16 cellular contexts compared by ENCODE assay signal in the genomic region with DNA sequence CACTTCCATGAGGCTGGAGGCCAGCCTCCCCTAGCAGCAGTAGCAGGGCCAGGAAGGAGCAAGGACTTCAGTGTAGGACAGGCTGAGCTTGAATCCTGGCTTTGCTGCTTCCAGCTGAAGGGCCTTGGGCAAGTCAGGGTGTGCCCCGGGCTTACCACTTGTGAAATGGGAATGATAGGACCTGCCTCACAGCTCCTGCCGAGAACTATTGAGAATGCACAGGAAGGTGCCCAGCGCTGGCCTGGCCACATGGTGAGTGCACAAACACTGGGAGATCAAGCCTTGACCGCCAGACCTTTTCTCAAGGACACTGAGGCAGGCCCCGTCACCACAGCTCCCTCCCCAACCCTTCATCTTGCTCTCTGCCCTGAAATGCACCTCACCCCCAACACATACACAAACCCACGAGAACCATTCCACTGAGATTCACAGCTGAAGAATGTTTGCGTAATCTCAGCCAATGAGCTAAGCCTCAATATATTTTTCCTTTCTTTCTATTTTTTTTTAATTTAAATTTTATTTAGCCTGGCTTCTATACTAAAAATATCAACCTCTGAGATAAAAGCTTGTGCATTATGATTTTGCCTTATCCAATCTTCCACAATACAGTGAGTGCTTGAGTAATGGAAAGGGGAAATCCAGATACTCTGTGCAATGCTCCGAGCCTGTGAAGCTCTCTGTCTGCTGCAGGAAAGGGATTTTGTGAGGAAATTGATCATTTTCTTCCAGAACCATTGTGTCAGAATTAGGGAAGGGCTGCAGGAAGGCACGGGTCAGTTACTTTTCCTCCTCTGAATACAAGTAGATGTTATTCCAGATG.
DNase-seq lines count a peak whose midpoint lies in the region; ATAC-seq and TF ChIP-seq lines count a peak whose summit lies in the region.
"Had no signal": no experiment of that assay in that cellular context is flagged by ENCODE, and none has a peak within 500 bp of the region (broad histone marks: within the 10 kb centered on the region; RNA-seq: fewer than 3 reads in every experiment).

No MANE protein-coding gene starts in this region.

- intact Hi-C loops in IMR-90 (cut with micrococcal nuclease): loop anchor here (5.0 kb wide), 1 partner anchor 41 kb away; no protein-coding TSS in a partner anchor
- intact Hi-C loops in CD8-positive, alpha-beta T cell (cut with DNase I, micrococcal nuclease): no loop called here

- TF ChIP-seq RAD21 in IMR-90 (IDR thresholded peaks at IDR 0.05; ENCODE audit: low read length): no peak

- H3K36me3 Mint-ChIP-seq in T-helper 17 cell (ENCODE audit: low read depth): peaks cover 2% of the 10 kb centered on the region
- H3K36me3 Mint-ChIP-seq in CD8-positive, alpha-beta T cell: no peaks in the 10 kb centered on the region
- H3K36me3 Mint-ChIP-seq: stimulated activated memory B cell treated with anti-CD40 and anti-IgM and Interleukin-4, amounts not matched to agents 10 μg/mL and 1 μg/mL and 100 μg/mL, for 72 hours had no signal

- H3K23ac ChIP-seq in IMR-90 (ENCODE audit: low read depth, low read length): no peak overlapping the region

- H3K4me3 ChIP-seq in IMR-90 (ENCODE audit: insufficient read depth, low read depth, low read length) (no peak overlapping the region), tibial nerve (no peak overlapping the region)
- H3K4me3 ChIP-seq in CD8-positive, alpha-beta T cell (ENCODE audit: low read depth, low read length): no peak overlapping the region
- H3K4me3 ChIP-seq: gastroesophageal sphincter, GM12878 had no signal

- H3K56ac ChIP-seq in IMR-90 (ENCODE audit: extremely low read depth, insufficient read depth, low read length): no peak overlapping the region

- H3K9ac ChIP-seq in IMR-90 (ENCODE audit: low read depth, low read length): no peak overlapping the region

- no peak overlapping the region for H2AK9ac ChIP-seq in IMR-90 (replicated peaks; ENCODE audit: low read depth, low read length, poor library complexity)

- H2BK5ac ChIP-seq in IMR-90 (ENCODE audit: low read depth, low read length, poor library complexity, severe bottlenecking): no peak overlapping the region

- H3K18ac ChIP-seq in IMR-90 (ENCODE audit: low read depth, low read length): 0 out of 2 replicates have a peak overlapping the region, but pooled peaks have one; percentile 22

- DNase-seq in IMR-90 (peak; percentile 57), dedifferentiated amniotic fluid mesenchymal stem cell (ENCODE audit: extremely low spot score) (peak; percentile 49), kidney glomerular epithelial cell (lab: John Stamatoyannopoulos, UW) (peak; percentile 21), T-helper 17 cell (no peak), NCI-H1436 treated with DMSO at 0.1 percent for 48 hours (lab: John Stamatoyannopoulos, UW) (no peak), tibial nerve (ENCODE audit: low spot score in 2 of 2) (no peak)
- no peak for DNase-seq in CD8-positive, alpha-beta T cell
- DNase-seq: activated CD8-positive, alpha-beta memory T cell treated with anti-CD3 and anti-CD28 coated beads, Interleukin-2, amount 50 U/mL, for 48 hours; activated gamma-delta T cell; GDM1; NCI-H1105; NCI-H524 treated with DMSO at 0.1 percent for 48 hours had no signal

- H2BK20ac ChIP-seq in IMR-90 (ENCODE audit: low read depth, low read length): no peak overlapping the region

- H3K4me2 ChIP-seq in IMR-90 (ENCODE audit: low read depth, low read length): peak overlapping the region; percentile 36

- no peak overlapping the region for H2AK5ac ChIP-seq in IMR-90 (ENCODE audit: low read depth, low read length)

- H3K4ac ChIP-seq in IMR-90 (ENCODE audit: low read depth, low read length): no peak overlapping the region

- no peak overlapping the region for H4K8ac ChIP-seq in IMR-90 (ENCODE audit: low read depth in 2 of 2, low read length in 2 of 2)

- ATAC-seq in IMR-90 (ENCODE audit: low read depth) (peak; percentile 94), T-helper 17 cell (no peak)
- no peak for ATAC-seq in CD8-positive, alpha-beta T cell
- ATAC-seq: gastroesophageal sphincter; GM12878; stimulated activated memory B cell treated with anti-CD40 and anti-IgM and Interleukin-4, amounts not matched to agents 10 μg/mL and 1 μg/mL and 100 μg/mL, for 72 hours had no signal

- H4K5ac ChIP-seq in IMR-90 (ENCODE audit: low read depth, low read length): no peak overlapping the region; the same call in 1 of the 2 replicates

- dilution Hi-C loops in IMR-90 (cut with HindIII; ENCODE audit: low sequenced_read_pairs, unreplicated experiment): no loop called here

- H2AFZ ChIP-seq in IMR-90 (replicated peaks; ENCODE audit: low read length, poor library complexity): no peak overlapping the region

- H3K9me1 ChIP-seq in IMR-90 (ENCODE audit: insufficient read depth, low read length): no peaks in the 10 kb centered on the region

- no peaks in the 10 kb centered on the region for H3K9me3 Mint-ChIP-seq in CD8-positive, alpha-beta T cell
- H3K9me3 Mint-ChIP-seq: stimulated activated memory B cell treated with anti-CD40 and anti-IgM and Interleukin-4, amounts not matched to agents 10 μg/mL and 1 μg/mL and 100 μg/mL, for 72 hours had no signal

- TF ChIP-seq CTCF in IMR-90 (conservative IDR thresholded peaks at IDR 0.05; ENCODE audit: low read depth, low read length) (no peak), tibial nerve (IDR thresholded peaks at IDR 0.05) (no peak)
- TF ChIP-seq CTCF in CD8-positive, alpha-beta T cell (IDR thresholded peaks at IDR 0.05): no peak

- H4K20me1 ChIP-seq in IMR-90 (ENCODE audit: insufficient read depth, low read length): no peaks in the 10 kb centered on the region

- H3K4me1 Mint-ChIP-seq in T-helper 17 cell: no peaks in the 10 kb centered on the region
- H3K4me1 Mint-ChIP-seq in CD8-positive, alpha-beta T cell (ENCODE audit: low read depth): no peaks in the 10 kb centered on the region
- H3K4me1 Mint-ChIP-seq: stimulated activated memory B cell treated with anti-CD40 and anti-IgM and Interleukin-4, amounts not matched to agents 10 μg/mL and 1 μg/mL and 100 μg/mL, for 72 hours had no signal

- 87% methylated on average over 3 of the region's 9 CpGs; no CpG with 5 or more reads in 1 of the 2 experiments for WGBS in IMR-90 (ENCODE audit: extremely low coverage in 2 of 2, insufficient read length in 1 of 2), 2 experiments
- WGBS in tibial nerve, 2 donors: 59 to 61% methylated on average over 9 of the region's 9 CpGs

- no peak overlapping the region for H2BK15ac ChIP-seq in IMR-90 (ENCODE audit: low read depth, low read length)

- no peaks in the 10 kb centered on the region for H3K9me3 ChIP-seq in IMR-90 (ENCODE audit: control insufficient read depth, insufficient read depth, low read length)
- H3K9me3 ChIP-seq in T-helper 17 cell (ENCODE audit: control insufficient read depth, low read length, poor library complexity, severe bottlenecking): no peaks in the 10 kb centered on the region
- no peaks in the 10 kb centered on the region for H3K9me3 ChIP-seq in CD8-positive, alpha-beta T cell (ENCODE audit: low read length)
- no peaks in the 10 kb centered on the region for H3K9me3 ChIP-seq in tibial nerve
- H3K9me3 ChIP-seq: gastroesophageal sphincter had no signal

- H3K27ac ChIP-seq in IMR-90 (ENCODE audit: insufficient read depth, low read length): no peak overlapping the region
- H3K27ac ChIP-seq in CD8-positive, alpha-beta T cell (ENCODE audit: low read depth, low read length): no peak overlapping the region
- H3K27ac ChIP-seq in tibial nerve: no peak overlapping the region
- H3K27ac ChIP-seq: gastroesophageal sphincter had no signal

- BruUV-seq in IMR-90 (replicated peaks; lab: Mats Ljungman, UMichigan): no TSS peak

- no peak for TF ChIP-seq EP300 in tibial nerve (IDR thresholded peaks at IDR 0.05)

- no peak overlapping the region for H3K4me3 Mint-ChIP-seq in T-helper 17 cell
- H3K4me3 Mint-ChIP-seq in CD8-positive, alpha-beta T cell: no peak overlapping the region
- H3K4me3 Mint-ChIP-seq: neural crest cell; stimulated activated memory B cell treated with anti-CD40 and anti-IgM and Interleukin-4, amounts not matched to agents 10 μg/mL and 1 μg/mL and 100 μg/mL, for 72 hours had no signal

- POLR2A ChIA-PET in IMR-90 (lab: Charles Lee; ENCODE audit: unreplicated experiment): no interaction called here
- POLR2A ChIA-PET in CD8-positive, alpha-beta T cell (lab: Charles Lee): no interaction called here

- H4K91ac ChIP-seq in IMR-90 (ENCODE audit: insufficient read depth, low read depth, low read length): no peak overlapping the region

- H3K27me3 Mint-ChIP-seq in T-helper 17 cell: no peaks in the 10 kb centered on the region
- no peaks in the 10 kb centered on the region for H3K27me3 Mint-ChIP-seq in CD8-positive, alpha-beta T cell (ENCODE audit: low read depth)
- H3K27me3 Mint-ChIP-seq: stimulated activated memory B cell treated with anti-CD40 and anti-IgM and Interleukin-4, amounts not matched to agents 10 μg/mL and 1 μg/mL and 100 μg/mL, for 72 hours had no signal

- H3K4me1 ChIP-seq in IMR-90 (ENCODE audit: control insufficient read depth, insufficient read depth, low read length): peaks cover 11% of the 10 kb centered on the region
- no peaks in the 10 kb centered on the region for H3K4me1 ChIP-seq in CD8-positive, alpha-beta T cell (ENCODE audit: insufficient read depth, low read length)
- no peaks in the 10 kb centered on the region for H3K4me1 ChIP-seq in tibial nerve
- H3K4me1 ChIP-seq: gastroesophageal sphincter had no signal

- in situ Hi-C loops in IMR-90 (cut with MboI; ENCODE audit: low sequenced_read_pairs): no loop called here

- no peak overlapping the region for H2BK120ac ChIP-seq in IMR-90 (ENCODE audit: low read depth, low read length)

- H3K36me3 ChIP-seq in IMR-90 (ENCODE audit: control insufficient read depth, insufficient read depth, low read length): no peaks in the 10 kb centered on the region
- no peaks in the 10 kb centered on the region for H3K36me3 ChIP-seq in CD8-positive, alpha-beta T cell (ENCODE audit: insufficient read depth, low read length)
- no peaks in the 10 kb centered on the region for H3K36me3 ChIP-seq in tibial nerve
- H3K36me3 ChIP-seq: gastroesophageal sphincter had no signal

- no peaks in the 10 kb centered on the region for H3K79me1 ChIP-seq in IMR-90 (ENCODE audit: low read depth in 1 of 2, low read length in 2 of 2)

- H3K14ac ChIP-seq in IMR-90 (replicated peaks; ENCODE audit: low read depth, low read length): no peak overlapping the region

- TF ChIP-seq POLR2A in IMR-90 (IDR thresholded peaks at IDR 0.05; ENCODE audit: low read depth, low read length) (no peak), tibial nerve (IDR thresholded peaks at IDR 0.05) (no peak)

- H3K27ac Mint-ChIP-seq in T-helper 17 cell: no peak overlapping the region
- H3K27ac Mint-ChIP-seq in CD8-positive, alpha-beta T cell: no peak overlapping the region
- H3K27ac Mint-ChIP-seq: stimulated activated memory B cell treated with anti-CD40 and anti-IgM and Interleukin-4, amounts not matched to agents 10 μg/mL and 1 μg/mL and 100 μg/mL, for 72 hours had no signal

- H3K27me3 ChIP-seq in IMR-90 (ENCODE audit: control insufficient read depth, insufficient read depth, low read length) (peaks cover 15% of the 10 kb centered on the region), tibial nerve (no peaks in the 10 kb centered on the region)
- no peaks in the 10 kb centered on the region for H3K27me3 ChIP-seq in CD8-positive, alpha-beta T cell (ENCODE audit: insufficient read depth, low read length)

- CTCF ChIA-PET in IMR-90 (lab: Yijun Ruan, JAX): interaction anchor here (0.6 kb wide), 1 partner anchor 96 kb away, joined by 3 read pairs; no protein-coding TSS in a partner anchor
- CTCF ChIA-PET in CD8-positive, alpha-beta T cell (lab: Charles Lee): no interaction called here

Comparison
In these comparisons a context has a peak if more than half of its experiments do, and no peak if none do; other contexts are left out.
1. DNase-seq: peak in IMR-90 (single experiment), dedifferentiated amniotic fluid mesenchymal stem cell (single experiment) and kidney glomerular epithelial cell (single experiment); none in T-helper 17 cell (0 of 3), NCI-H1436 treated with DMSO at 0.1 percent for 48 hours (single experiment), CD8-positive, alpha-beta T cell (0 of 7) and tibial nerve (0 of 2).